25 cellular contexts compared by ENCODE assay signal in the genomic region with DNA sequence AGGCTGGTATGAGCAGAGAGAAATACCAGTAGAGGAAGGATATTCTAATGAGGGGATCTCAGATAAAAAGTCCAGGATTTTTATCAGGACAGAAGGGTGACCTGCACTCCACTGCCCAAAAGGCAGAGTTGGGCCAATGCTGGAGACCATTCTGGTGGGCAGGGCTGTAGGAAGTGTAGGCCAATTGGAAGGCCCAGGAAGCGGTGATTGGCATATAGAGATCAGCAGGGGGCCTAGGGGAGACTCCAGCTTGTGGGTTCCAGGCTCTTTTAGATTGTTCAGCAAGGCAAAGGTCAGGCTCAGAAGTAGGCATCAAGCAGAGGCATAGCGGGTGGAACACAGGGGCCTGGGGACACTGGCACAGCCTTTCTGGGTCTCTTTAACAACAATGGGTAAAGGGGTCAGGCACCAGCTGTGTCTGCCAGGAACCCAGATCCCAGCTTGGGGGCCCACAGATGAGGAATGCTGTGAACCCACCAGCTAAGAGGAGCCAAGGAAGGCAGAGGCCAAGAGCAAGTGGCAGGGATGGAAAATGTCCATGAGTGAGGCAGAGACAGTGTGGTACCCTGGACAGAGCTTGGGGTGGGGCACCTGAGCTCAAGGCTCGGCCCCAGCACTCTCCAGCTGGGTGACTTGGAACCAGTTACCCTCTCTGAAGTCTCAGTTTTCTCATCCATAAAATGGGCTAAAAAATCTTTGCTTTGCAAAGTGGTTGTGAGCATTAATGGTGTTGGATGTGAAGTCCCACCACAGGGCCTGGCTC. TPM values are rescaled to one million over a fixed set of nuclear protein-coding genes. Genes with fewer than 3 reads are reported as not detected.
DNase-seq lines count a peak whose midpoint lies in the region; ATAC-seq and TF ChIP-seq lines count a peak whose summit lies in the region.
"Had no signal": no experiment of that assay in that cellular context is flagged by ENCODE, and none has a peak within 500 bp of the region (broad histone marks: within the 10 kb centered on the region; RNA-seq: fewer than 3 reads in every experiment).

No MANE protein-coding gene starts in this region.

- H3K27me3 Mint-ChIP-seq in WTC11 (ENCODE audit: low read depth) = peaks cover 5% of the 10 kb centered on the region

- no peaks in the 10 kb centered on the region for H3K4me1 ChIP-seq in SK-N-SH (ENCODE audit: control insufficient read depth in 1 of 2, insufficient read depth in 2 of 2, low read depth in 1 of 2, low read length in 1 of 2)
- no peaks in the 10 kb centered on the region for H3K4me1 ChIP-seq in HEK293 (ENCODE audit: control insufficient read depth, insufficient read depth, low read length)
- peaks cover 20% of the 10 kb centered on the region for H3K4me1 ChIP-seq in OCI-LY7 (ENCODE audit: insufficient read depth, low read length, poor library complexity, severe bottlenecking)

- no peaks in the 10 kb centered on the region for H3F3A ChIP-seq in SK-N-SH (replicated peaks; ENCODE audit: insufficient read depth)

- no peaks in the 10 kb centered on the region for H3K4me1 Mint-ChIP-seq in WTC11
- H3K4me1 Mint-ChIP-seq: B cell had no signal

- no peaks in the 10 kb centered on the region for H3K36me3 Mint-ChIP-seq in WTC11

- H2AFZ ChIP-seq in SK-N-SH (ENCODE audit: low read depth) = no peak overlapping the region
- no peak overlapping the region for H2AFZ ChIP-seq in OCI-LY7 (ENCODE audit: low read length)

- H3K27me3 ChIP-seq in SK-N-SH (ENCODE audit: insufficient read depth) = no peaks in the 10 kb centered on the region

- H3K4me2 ChIP-seq in SK-N-SH = no peak overlapping the region
- H3K4me2 ChIP-seq in OCI-LY7 (ENCODE audit: low read length) = no peak overlapping the region

- DNase-seq in SK-N-SH (no peak), WTC11 (ENCODE audit: low spot score) (no peak), iPS-NIHi11 (ENCODE audit: low spot score) (peak; percentile 49), OCI-LY7 (ENCODE audit: low spot score) (no peak)
- DNase-seq: Calu3, DMS79 treated with DMSO at 0.1 percent for 48 hours, GF-D8, KBM-7, MG63, NCI-H1105 treated with DMSO at 0.1 percent for 48 hours, NCI-H146, NCI-H1930, NCI-H2107, NCI-H446, NCI-H526 treated with DMSO at 0.1 percent for 48 hours, SHP77 had no signal

- TF ChIP-seq CTCF in SK-N-SH (IDR thresholded peaks at IDR 0.05) (no peak), HEK293 (tag by site-specific recombination; IDR thresholded peaks at IDR 0.05) (no peak), WTC11 (IDR thresholded peaks at IDR 0.05) (no peak), OCI-LY7 (conservative IDR thresholded peaks at IDR 0.05; ENCODE audit: low read length) (no peak)

- BruUV-seq in OCI-LY7 (replicated peaks; lab: Mats Ljungman, UMichigan) = no TSS peak

- H3K9me3 ChIP-seq in SK-N-SH (no peaks in the 10 kb centered on the region), HEK293 (ENCODE audit: control insufficient read depth, insufficient read depth, low read depth, low read length) (no peaks in the 10 kb centered on the region), OCI-LY7 (ENCODE audit: low read length) (no peaks in the 10 kb centered on the region)
- H3K9me3 ChIP-seq: MG63 had no signal

- H3K9me3 Mint-ChIP-seq in WTC11 = no peaks in the 10 kb centered on the region

- H4K20me1 ChIP-seq in SK-N-SH (ENCODE audit: insufficient read depth) = no peaks in the 10 kb centered on the region
- H4K20me1 ChIP-seq in OCI-LY7 (ENCODE audit: insufficient read depth, low read length) = no peaks in the 10 kb centered on the region

- CTCF ChIA-PET in SK-N-SH (lab: Yijun Ruan, JAX) = interaction anchor here (0.5 to 0.7 kb wide), 2 partner anchors 10 to 79 kb away, joined by 3 read pairs; no protein-coding TSS in a partner anchor
- CTCF ChIA-PET in HEK293 (lab: Yijun Ruan, JAX) = interaction anchor here (2.8 kb wide), 1 partner anchor 67 kb away, joined by 10 read pairs; no protein-coding TSS in a partner anchor
- CTCF ChIA-PET in WTC11 (lab: Charles Lee) = interaction anchor here (0.9 to 3.6 kb wide), 6 partner anchors 9 to 210 kb away, joined by 3 to 15 read pairs (median 5); no protein-coding TSS in a partner anchor
- CTCF ChIA-PET in OCI-LY7 (lab: Charles Lee; ENCODE audit: unreplicated experiment) = no interaction called here

- 0% methylated on average over 2 of the region's 3 CpGs for WGBS in SK-N-SH (ENCODE audit: low lambda C conversion rate)

- H3K9me2 ChIP-seq in SK-N-SH = no peaks in the 10 kb centered on the region
- no peaks in the 10 kb centered on the region for H3K9me2 ChIP-seq in OCI-LY7 (ENCODE audit: insufficient read depth, low read length)

- intact Hi-C loops in OCI-LY7 (cut with micrococcal nuclease; ENCODE audit: unreplicated experiment) = no loop called here

- no peak overlapping the region for H3K4me3 Mint-ChIP-seq in WTC11
- H3K4me3 Mint-ChIP-seq: B cell had no signal

- no peaks in the 10 kb centered on the region for H3K36me3 ChIP-seq in SK-N-SH (replicated peaks in 1 of 2; ENCODE audit: control insufficient read depth in 1 of 2, insufficient read depth in 2 of 2, low read length in 1 of 2)
- H3K36me3 ChIP-seq in HEK293 (ENCODE audit: control insufficient read depth in 2 of 2, insufficient read depth in 1 of 2, low read length in 2 of 2) = no peaks in the 10 kb centered on the region
- no peaks in the 10 kb centered on the region for H3K36me3 ChIP-seq in OCI-LY7 (ENCODE audit: insufficient read depth, low read length)
- H3K36me3 ChIP-seq: MG63 had no signal

- ATAC-seq in SK-N-SH treated with all-trans-retinoic acid at 6 μM for 48 hours = no peak
- ATAC-seq in WTC11 = peak; percentile 63
- no peak for ATAC-seq in HG03378 (IDR thresholded peaks at IDR 0.05; ENCODE audit: unreplicated experiment)
- ATAC-seq in HG02678 (IDR thresholded peaks at IDR 0.05; ENCODE audit: unreplicated experiment) = no peak
- ATAC-seq: Panc1 had no signal

- H3K79me2 ChIP-seq in SK-N-SH (ENCODE audit: insufficient read depth) (no peaks in the 10 kb centered on the region), OCI-LY7 (ENCODE audit: insufficient read depth, low read depth, low read length) (no peaks in the 10 kb centered on the region)

- POLR2A ChIA-PET in SK-N-SH (lab: Yijun Ruan, JAX) (no interaction called here), HEK293 (lab: Yijun Ruan, JAX) (interaction anchor here (0.6 kb wide), 1 partner anchor 245 kb away, joined by 3 read pairs; a partner anchor contains a TSS), WTC11 (lab: Charles Lee) (no interaction called here), OCI-LY7 (lab: Charles Lee) (interaction anchor here (0.5 to 0.8 kb wide), 2 partner anchors 45 to 1161 kb away, joined by 3 to 5 read pairs; no protein-coding TSS in a partner anchor)

- TF ChIP-seq EP300 in SK-N-SH (IDR thresholded peaks at IDR 0.05; ENCODE audit: borderline replicate concordance in 1 of 2, low read depth in 1 of 2, low read length in 1 of 2) = no peak

- no peak overlapping the region for H3K4me3 ChIP-seq in SK-N-SH (ENCODE audit: low read depth in 2 of 2, low read length in 1 of 2)
- no peak overlapping the region for H3K4me3 ChIP-seq in HEK293 (ENCODE audit: low read depth, low read length)
- H3K4me3 ChIP-seq in OCI-LY7 (ENCODE audit: low read depth, low read length, poor library complexity, severe bottlenecking) = no peak overlapping the region
- H3K4me3 ChIP-seq: MG63 had no signal

- H3K27ac Mint-ChIP-seq in WTC11 = no peak overlapping the region
- H3K27ac Mint-ChIP-seq: B cell had no signal

- no peak for TF ChIP-seq RAD21 in SK-N-SH (IDR thresholded peaks at IDR 0.05; ENCODE audit: low read length)

- no peak overlapping the region for H3K27ac ChIP-seq in SK-N-SH (ENCODE audit: low read depth in 2 of 2, low read length in 1 of 2)
- no peak overlapping the region for H3K27ac ChIP-seq in HEK293 (ENCODE audit: extremely low read depth, low read depth, low read length)
- H3K27ac ChIP-seq in OCI-LY7 (ENCODE audit: low read depth, low read length, poor library complexity, severe bottlenecking) = no peak overlapping the region
- H3K27ac ChIP-seq: 22Rv1, C4-2B, RWPE1 had no signal

- H3K9ac ChIP-seq in SK-N-SH = no peak overlapping the region

TF ChIP-seq in SK-N-SH treated with all-trans-retinoic acid at 6 μM for 48 hours, 23 proteins besides CTCF, POLR2A, EP300 and RAD21 (continues in another document):
- no peak for TF ChIP-seq BACH2 (CRISPR knock-in tag; IDR thresholded peaks at IDR 0.05; ENCODE audit: borderline replicate concordance)
- no peak for TF ChIP-seq OSR1 (CRISPR knock-in tag; IDR thresholded peaks at IDR 0.05)
- no peak for TF ChIP-seq SNAI2 (CRISPR knock-in tag; IDR thresholded peaks at IDR 0.05)

TF ChIP-seq in WTC11, 78 proteins besides CTCF, POLR2A, EP300 and RAD21:
- no peak for TF ChIP-seq MXD4 (CRISPR knock-in tag; IDR thresholded peaks at IDR 0.05; ENCODE audit: borderline replicate concordance)
- TF ChIP-seq, protein P1, sequence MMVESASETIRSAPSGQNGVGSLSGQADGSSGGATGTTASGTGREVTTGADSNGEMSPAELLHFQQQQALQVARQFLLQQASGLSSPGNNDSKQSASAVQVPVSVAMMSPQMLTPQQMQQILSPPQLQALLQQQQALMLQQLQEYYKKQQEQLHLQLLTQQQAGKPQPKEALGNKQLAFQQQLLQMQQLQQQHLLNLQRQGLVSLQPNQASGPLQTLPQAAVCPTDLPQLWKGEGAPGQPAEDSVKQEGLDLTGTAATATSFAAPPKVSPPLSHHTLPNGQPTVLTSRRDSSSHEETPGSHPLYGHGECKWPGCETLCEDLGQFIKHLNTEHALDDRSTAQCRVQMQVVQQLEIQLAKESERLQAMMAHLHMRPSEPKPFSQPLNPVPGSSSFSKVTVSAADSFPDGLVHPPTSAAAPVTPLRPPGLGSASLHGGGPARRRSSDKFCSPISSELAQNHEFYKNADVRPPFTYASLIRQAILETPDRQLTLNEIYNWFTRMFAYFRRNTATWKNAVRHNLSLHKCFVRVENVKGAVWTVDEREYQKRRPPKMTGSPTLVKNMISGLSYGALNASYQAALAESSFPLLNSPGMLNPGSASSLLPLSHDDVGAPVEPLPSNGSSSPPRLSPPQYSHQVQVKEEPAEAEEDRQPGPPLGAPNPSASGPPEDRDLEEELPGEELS (CRISPR knock-in tag; IDR thresholded peaks at IDR 0.05) = no peak
- TF ChIP-seq, protein P2, sequence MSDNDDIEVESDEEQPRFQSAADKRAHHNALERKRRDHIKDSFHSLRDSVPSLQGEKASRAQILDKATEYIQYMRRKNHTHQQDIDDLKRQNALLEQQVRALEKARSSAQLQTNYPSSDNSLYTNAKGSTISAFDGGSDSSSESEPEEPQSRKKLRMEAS (CRISPR knock-in tag; IDR thresholded peaks at IDR 0.05) = no peak
- no peak for TF ChIP-seq FOXP1 (CRISPR knock-in tag; IDR thresholded peaks at IDR 0.05; ENCODE audit: borderline replicate concordance)
- no peak for TF ChIP-seq PRRX2 (CRISPR knock-in tag; IDR thresholded peaks at IDR 0.05)
- TF ChIP-seq ZNF317 (CRISPR knock-in tag; IDR thresholded peaks at IDR 0.05; ENCODE audit: borderline replicate concordance, low read depth) = no peak
- TF ChIP-seq TEAD1 (CRISPR knock-in tag; IDR thresholded peaks at IDR 0.05) = no peak

RNA-seq across cellular contexts. Expression of a gene that starts 27.0 kb away (rescaled TPM):
- polyA plus RNA-seq in SK-N-SH (2012; rRNA removed) = 0.10 TPM in 1 of 2 replicates, not detected in the other
- 0.03 TPM in 1 of 2 replicates, not detected in the other for polyA plus RNA-seq in SK-N-SH (2012; cell fraction: cytosol; rRNA removed)
- 0.02 and 0.06 TPM in 2 replicates for polyA plus RNA-seq in SK-N-SH (2012; cell fraction: nucleus; rRNA removed)
- total RNA-seq in WTC11 (2021) (0.85 to 0.99 TPM (median 0.89 TPM) in 3 replicates), OCI-LY7 (2022) (4.5 and 7.3 TPM in 2 replicates)
- 3.0 and 3.9 TPM in 2 replicates for total RNA-seq in OCI-LY7 (2014; rRNA removed; shearing (Covaris generic))

Comparison
In these comparisons a context has a peak if more than half of its experiments do, and no peak if none do; other contexts are left out.
1. POLR2A ChIA-PET loops: an anchor here in HEK293 (0.6 kb wide) and OCI-LY7 (0.5 to 0.8 kb wide); none called in SK-N-SH and WTC11.